ENCODE assay signal across 20 cellular contexts in genomic region chr2:169105433-169105832, GRCh38. TPM values are rescaled to one million over a fixed set of nuclear protein-coding genes. Genes with fewer than 3 reads are reported as not detected.
DNase-seq lines count a peak whose midpoint lies in the region; ATAC-seq, FAIRE-seq and TF ChIP-seq lines count a peak whose summit lies in the region.
"Had no signal": no experiment of that assay in that cellular context is flagged by ENCODE, and none has a peak within 500 bp of the region (broad histone marks: within the 10 kb centered on the region; RNA-seq: fewer than 3 reads in every experiment).

No MANE protein-coding gene starts in this region.

- H3K36me3 ChIP-seq in mucosa of descending colon (ENCODE audit: low read depth): no peaks in the 10 kb centered on the region

- intact Hi-C loops in mucosa of descending colon (cut with DNase I, micrococcal nuclease): loop anchor here in 1 of 2 donors (10.0 kb wide), 1 partner anchor 141 kb away; no protein-coding TSS in a partner anchor

- FAIRE-seq in H54 (lab: Jason Lieb, UNC): peak; percentile 52
- FAIRE-seq: H1, islet of Langerhans had no signal

- H3K4me3 ChIP-seq in mucosa of descending colon: no peak overlapping the region
- H3K4me3 ChIP-seq: BLaER1 treated with 17β-estradiol and CSF1 and Interleukin-3, amounts not matched to agents 10 nM and 100 nM had no signal

- TF ChIP-seq POLR2A in H54 (IDR thresholded peaks at IDR 0.05; ENCODE audit: low read depth, low read length): no peak

- no peak for TF ChIP-seq CTCF in mucosa of descending colon (IDR thresholded peaks at IDR 0.05)

- peak in 2 of 3 experiments; percentile 2 to 53 for DNase-seq in NCI-H1417 (lab: John Stamatoyannopoulos, UW)
- no peak for DNase-seq in NCI-H1417 treated with DMSO at 0.1 percent for 48 hours (lab: John Stamatoyannopoulos, UW)
- DNase-seq in H54 (ENCODE audit: insufficient read length, low spot score): no peak
- DNase-seq in SKM-1 (lab: John Stamatoyannopoulos, UW; ENCODE audit: unreplicated experiment): peak; percentile 28
- no peak for DNase-seq in mucosa of descending colon
- no peak for DNase-seq in AG20443 (ENCODE audit: low spot score)
- no peak for DNase-seq in stimulated activated CD4-positive, alpha-beta T cell treated with anti-CD3 and anti-CD28 coated beads, Interleukin-15, amount 100 ng/mL, for 24 hours
- DNase-seq: 8988T; activated CD4-positive, CD25-positive, alpha-beta regulatory T cell treated with anti-CD3 and anti-CD28 coated beads, Interleukin-2, amount 50 U/mL, for 72 hours; activated T-cell treated with anti-CD3 and anti-CD28 coated beads, Interleukin-2, amount 50 U/mL, for 4 hours; KBM-7; naive B cell; NCI-H1436 treated with DMSO at 0.1 percent for 48 hours; NCI-H446 treated with DMSO at 0.1 percent for 48 hours; T1000 had no signal

- H3K4me1 ChIP-seq in mucosa of descending colon (ENCODE audit: low read depth): peaks cover 5% of the 10 kb centered on the region

- ATAC-seq in mucosa of descending colon (peak; percentile 13), GM21367 (IDR thresholded peaks at IDR 0.05; ENCODE audit: unreplicated experiment) (no peak)

- no peaks in the 10 kb centered on the region for H3K9me3 ChIP-seq in mucosa of descending colon

RNA-seq across cellular contexts. Expression of gene DHRS9, which starts 36.1 kb away (rescaled TPM):
- 100 to 1,000 TPM in 2 of 3 donors, 10 to 100 TPM in 1; 92.0 to 219 (median 160) TPM for total RNA-seq in mucosa of descending colon
- total RNA-seq: H1, lung microvascular endothelial cell had no signal

Comparison
In these comparisons a context has a peak if more than half of its experiments do, and no peak if none do; other contexts are left out.
1. DNase-seq: peak in NCI-H1417 (2 of 3) and SKM-1 (single experiment); none in NCI-H1417 treated with DMSO at 0.1 percent for 48 hours (single experiment), H54 (single experiment), mucosa of descending colon (0 of 3), AG20443 (single experiment) and stimulated activated CD4-positive, alpha-beta T cell treated with anti-CD3 and anti-CD28 coated beads, Interleukin-15, amount 100 ng/mL, for 24 hours (single experiment).